In the genomic region with DNA sequence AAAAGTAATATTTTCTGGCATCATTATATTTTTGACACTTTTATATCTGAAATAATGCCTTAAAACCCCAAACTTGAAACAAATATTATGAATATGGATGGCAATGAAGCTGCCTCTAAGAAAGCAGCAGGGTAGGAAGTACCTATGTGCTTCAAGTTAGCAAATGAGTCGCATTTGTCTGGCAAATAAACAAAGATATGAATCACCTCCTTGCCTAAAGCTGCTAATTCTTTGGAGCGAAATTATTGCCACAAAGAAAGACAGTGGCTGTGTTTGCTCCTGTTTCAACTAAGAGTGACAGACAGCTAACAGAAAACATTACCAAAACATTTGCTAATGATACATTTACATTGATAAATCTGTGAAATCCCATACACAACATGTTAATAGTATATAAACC, we compare ENCODE assay signal across 17 cellular contexts.
DNase-seq lines count a peak whose midpoint lies in the region; ATAC-seq and TF ChIP-seq lines count a peak whose summit lies in the region.
"Had no signal": no experiment of that assay in that cellular context is flagged by ENCODE, and none has a peak within 500 bp of the region (broad histone marks: within the 10 kb centered on the region; RNA-seq: fewer than 3 reads in every experiment).

No MANE protein-coding gene starts in this region.

- no peak overlapping the region for H3K27ac Mint-ChIP-seq in MCF 10A (ENCODE audit: low read depth, unreplicated experiment)
- H3K27ac Mint-ChIP-seq: B cell; CD4-positive, alpha-beta memory T cell; HFFc6; IgD-negative memory B cell had no signal

- H3K36me3 ChIP-seq in breast epithelium = no peaks in the 10 kb centered on the region

- no peak overlapping the region for H3K4me3 Mint-ChIP-seq in MCF 10A (ENCODE audit: unreplicated experiment)
- H3K4me3 Mint-ChIP-seq: B cell; CD4-positive, alpha-beta memory T cell; HFFc6; IgD-negative memory B cell had no signal

- no peaks in the 10 kb centered on the region for H3K27me3 ChIP-seq in breast epithelium

- no peaks in the 10 kb centered on the region for H3K36me3 Mint-ChIP-seq in MCF 10A (ENCODE audit: insufficient read depth, unreplicated experiment)
- H3K36me3 Mint-ChIP-seq: CD4-positive, alpha-beta memory T cell had no signal

- no peak for ATAC-seq in GM18517 (IDR thresholded peaks at IDR 0.05; ENCODE audit: unreplicated experiment)

- H3K9me3 ChIP-seq in breast epithelium = peaks cover 4 to 9% of the 10 kb centered on the region in 2 donors

- CTCF ChIA-PET in MCF 10A (lab: Yijun Ruan, JAX) = no interaction called here

- no peak for TF ChIP-seq CTCF in MCF 10A (IDR thresholded peaks at IDR 0.05; ENCODE audit: unreplicated experiment)
- TF ChIP-seq CTCF in breast epithelium (IDR thresholded peaks at IDR 0.05) = no peak

- no peaks in the 10 kb centered on the region for H3K9me3 Mint-ChIP-seq in MCF 10A (ENCODE audit: unreplicated experiment)

- H3K4me1 ChIP-seq in breast epithelium = no peaks in the 10 kb centered on the region

- no peaks in the 10 kb centered on the region for H3K4me1 Mint-ChIP-seq in MCF 10A (ENCODE audit: insufficient read depth, unreplicated experiment)
- H3K4me1 Mint-ChIP-seq: B cell; CD4-positive, alpha-beta memory T cell; IgD-negative memory B cell had no signal

- BruUV-seq in MCF 10A (replicated peaks; lab: Mats Ljungman, UMichigan) = no TSS peak

- intact Hi-C loops in MCF 10A (cut with micrococcal nuclease) (no loop called here), breast epithelium (cut with DNase I; ENCODE audit: low total_unique reads) (no loop called here)

- H3K4me3 ChIP-seq in breast epithelium = no peak overlapping the region

- H3K27ac ChIP-seq in breast epithelium = no peak overlapping the region
- H3K27ac ChIP-seq: C4-2B had no signal

- POLR2A ChIA-PET in MCF 10A (lab: Yijun Ruan, JAX) = no interaction called here

- H3K27me3 Mint-ChIP-seq in MCF 10A (ENCODE audit: insufficient read depth, unreplicated experiment) = no peaks in the 10 kb centered on the region
- H3K27me3 Mint-ChIP-seq: B cell; CD4-positive, alpha-beta memory T cell; IgD-negative memory B cell had no signal

- TF ChIP-seq POLR2A in breast epithelium (IDR thresholded peaks at IDR 0.05) = no peak

- peak; percentile 1 for DNase-seq in MCF 10A (ENCODE audit: unreplicated experiment)
- DNase-seq in breast epithelium (ENCODE audit: low spot score in 2 of 2) = no peak
- peak; percentile 16 for DNase-seq in amniotic epithelial cell (ENCODE audit: low read depth)
- DNase-seq in kidney tubule cell (ENCODE audit: low spot score) = peak; percentile 38
- DNase-seq in NCI-H526 treated with DMSO at 0.1 percent for 48 hours (lab: John Stamatoyannopoulos, UW) = no peak
- DNase-seq in central memory CD4-positive, alpha-beta T cell = no peak
- no peak for DNase-seq in NCI-H2107 (lab: John Stamatoyannopoulos, UW)
- DNase-seq: ACHN; CD4-positive, alpha-beta memory T cell; DND-41; GDM1; HCEC 1CT; HFFc6 had no signal

Comparison
In these comparisons a context has a peak if more than half of its experiments do, and no peak if none do; other contexts are left out.
1. DNase-seq: peak in MCF 10A (single experiment), amniotic epithelial cell (single experiment) and kidney tubule cell (single experiment); none in breast epithelium (0 of 2), NCI-H526 treated with DMSO at 0.1 percent for 48 hours (single experiment), central memory CD4-positive, alpha-beta T cell (single experiment) and NCI-H2107 (single experiment).